In genomic region chr6:31009731-31010130, GRCh38 we compare ENCODE assay signal across 25 cellular contexts. TPM values are rescaled to one million over a fixed set of nuclear protein-coding genes. Genes with fewer than 3 reads are reported as not detected.
"Had no signal": no experiment of that assay in that cellular context is flagged by ENCODE, and none has a peak within 500 bp of the region (broad histone marks: within the 10 kb centered on the region; RNA-seq: fewer than 3 reads in every experiment).

No MANE protein-coding gene starts in this region.

- H3K9me3 Mint-ChIP-seq: dendritic cell treated with granulocyte-macrophage colony-stimulating factor and Interleukin-4, amounts not matched to agents 40 ng/mL and 50 ng/mL, for 4 days; effector memory CD8-positive, alpha-beta T cell; immature natural killer cell; natural killer cell; stimulated activated naive B cell treated with anti-CD40 and anti-IgM and Interleukin-4, amounts not matched to agents 10 μg/mL and 1 μg/mL and 100 μg/mL, for 72 hours had no signal

- ATAC-seq: effector memory CD8-positive, alpha-beta T cell; heart right ventricle; left cardiac atrium; lower lobe of right lung; mucosa of descending colon; natural killer cell; stimulated activated naive CD8-positive, alpha-beta T cell treated with anti-CD3 and anti-CD28 coated beads, Interleukin-15, amount 100 ng/mL, for 72 hours had no signal

- H3K36me3 Mint-ChIP-seq: immature natural killer cell, natural killer cell, neural progenitor cell had no signal

- DNase-seq: effector memory CD8-positive, alpha-beta T cell; erythroblast; heart right ventricle; immature natural killer cell; left cardiac atrium; left ventricle myocardium inferior; lower lobe of right lung; mucosa of descending colon; natural killer cell; nucleus accumbens; ovary; sigmoid colon; stimulated activated CD4-positive, alpha-beta T cell treated with anti-CD3 and anti-CD28 coated beads, Interleukin-2, amount 100 ng/mL, for 24 hours; stimulated activated CD4-positive, alpha-beta T cell treated with anti-CD3 and anti-CD28 coated beads, Interleukin-4, amount 100 ng/mL, for 4 hours; stimulated activated naive B cell treated with anti-CD40 and anti-IgM and Interleukin-4, amounts not matched to agents 10 μg/mL and 1 μg/mL and 100 μg/mL, for 72 hours; stimulated activated naive CD8-positive, alpha-beta T cell treated with anti-CD3 and anti-CD28 coated beads, Interleukin-15, amount 100 ng/mL, for 72 hours; testis had no signal

- H3K4me3 Mint-ChIP-seq: dendritic cell treated with granulocyte-macrophage colony-stimulating factor and Interleukin-4, amounts not matched to agents 40 ng/mL and 50 ng/mL, for 4 days; effector memory CD8-positive, alpha-beta T cell; immature natural killer cell; natural killer cell; neural progenitor cell; stimulated activated naive B cell treated with anti-CD40 and anti-IgM and Interleukin-4, amounts not matched to agents 10 μg/mL and 1 μg/mL and 100 μg/mL, for 72 hours; stimulated activated naive CD8-positive, alpha-beta T cell treated with anti-CD3 and anti-CD28 coated beads, Interleukin-15, amount 100 ng/mL, for 72 hours had no signal

- H3K4me3 ChIP-seq: heart right ventricle, left ventricle myocardium inferior, lower lobe of right lung, mucosa of descending colon, neural progenitor cell, ovary, right atrium auricular region, sigmoid colon, skin epidermis, testis had no signal

- H3K4me1 Mint-ChIP-seq: natural killer cell, neural progenitor cell had no signal

- H3K27ac Mint-ChIP-seq: dendritic cell treated with granulocyte-macrophage colony-stimulating factor and Interleukin-4, amounts not matched to agents 40 ng/mL and 50 ng/mL, for 4 days; effector memory CD8-positive, alpha-beta T cell; immature natural killer cell; natural killer cell; stimulated activated naive B cell treated with anti-CD40 and anti-IgM and Interleukin-4, amounts not matched to agents 10 μg/mL and 1 μg/mL and 100 μg/mL, for 72 hours; stimulated activated naive CD8-positive, alpha-beta T cell treated with anti-CD3 and anti-CD28 coated beads, Interleukin-15, amount 100 ng/mL, for 72 hours had no signal

RNA-seq across cellular contexts. Expression of gene MUC22, which starts 0.5 kb away (rescaled TPM):
- total RNA-seq: fibroblast of lung, frontal cortex, lower lobe of right lung, mucosa of descending colon, natural killer cell, ovary, posterior vena cava, right atrium auricular region, sigmoid colon, subcutaneous adipose tissue had no signal

RNA-seq across cellular contexts. Expression of gene MUC21, which starts 26.2 kb away (rescaled TPM):
- total RNA-seq: fibroblast of lung, frontal cortex, heart right ventricle, left cardiac atrium, left ventricle myocardium inferior, natural killer cell, ovary, posterior vena cava, right atrium auricular region, sigmoid colon, subcutaneous adipose tissue, testis had no signal
